In the genomic region with DNA sequence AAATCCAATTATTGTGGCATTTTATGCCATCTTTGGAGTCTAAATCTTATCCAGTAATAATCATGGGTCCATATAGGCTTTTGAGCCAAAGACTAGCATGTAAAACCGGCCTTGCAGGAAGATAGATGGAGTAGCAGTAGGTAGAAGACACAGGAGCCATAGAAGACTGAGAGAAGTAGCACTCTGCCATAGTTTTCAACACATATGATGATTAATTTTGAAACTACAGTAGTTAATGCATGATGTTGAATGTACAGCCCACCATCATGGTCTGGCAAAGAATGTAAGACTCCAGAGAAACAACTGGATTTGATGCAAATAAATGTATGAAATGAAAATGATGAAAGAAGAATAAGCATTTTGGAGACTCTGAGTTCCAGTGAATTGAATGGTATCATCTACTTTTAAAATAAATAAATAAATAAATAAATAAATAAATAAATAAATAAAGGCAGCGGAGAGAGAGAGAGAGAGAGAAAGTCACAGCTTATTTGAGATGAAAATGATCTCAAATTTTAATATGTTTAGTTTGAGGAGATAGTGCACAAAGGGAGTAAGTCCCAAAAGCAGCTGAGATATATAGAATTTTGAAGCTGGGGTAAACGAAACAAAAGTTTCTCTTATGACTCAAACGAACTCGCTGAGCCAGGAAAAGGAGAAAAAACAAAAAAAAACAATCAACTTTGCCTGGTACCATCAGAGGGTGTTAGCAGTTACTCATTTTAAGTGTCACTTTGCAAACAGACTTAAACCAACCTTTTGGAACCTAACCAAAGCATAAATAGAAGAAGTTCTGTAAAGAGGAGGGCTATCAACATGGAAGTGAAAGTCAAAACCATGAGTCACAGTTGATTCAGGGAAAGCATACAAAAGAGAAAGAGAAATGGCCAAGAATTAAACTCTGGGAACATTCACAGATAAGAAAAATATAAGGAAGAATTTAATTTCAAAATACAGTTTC, we compare ENCODE assay signal across 8 cellular contexts.
A peak's percentile ranks its signal among the peaks of the same experiment; 100 is the strongest.
DNase-seq lines count a peak whose midpoint lies in the region; ATAC-seq, FAIRE-seq and TF ChIP-seq lines count a peak whose summit lies in the region.

No MANE protein-coding gene starts in this region.

- 77 to 79% methylated on average over 5 of the region's 5 CpGs for WGBS in testis, 2 donors

- H3K4me3 ChIP-seq in astrocyte (ENCODE audit: insufficient read depth, low read depth, low read length) (peak overlapping the region; percentile 42), testis (no peak overlapping the region)

- H3K4me1 Mint-ChIP-seq in astrocyte (ENCODE audit: low read depth, unreplicated experiment): peaks cover 10% of the 10 kb centered on the region

- H3K9me3 Mint-ChIP-seq in astrocyte (ENCODE audit: unreplicated experiment): no peaks in the 10 kb centered on the region

- no peaks in the 10 kb centered on the region for H3K27me3 Mint-ChIP-seq in astrocyte (ENCODE audit: low read depth, unreplicated experiment)

- no peaks in the 10 kb centered on the region for H4K20me1 ChIP-seq in astrocyte (ENCODE audit: insufficient read depth, low read length)

- no peak for TF ChIP-seq CTCF in astrocyte (IDR thresholded peaks at IDR 0.05; ENCODE audit: insufficient read depth, low read depth, low read length)
- no peak for TF ChIP-seq CTCF in testis (IDR thresholded peaks at IDR 0.05)

- H3K79me2 ChIP-seq in astrocyte (ENCODE audit: insufficient read depth, low read length): no peaks in the 10 kb centered on the region

- H3K36me3 ChIP-seq in astrocyte (ENCODE audit: insufficient read depth, low read length): no peaks in the 10 kb centered on the region
- H3K36me3 ChIP-seq in testis (ENCODE audit: low read depth, missing control alignments): no peaks in the 10 kb centered on the region

- H3K4me1 ChIP-seq in astrocyte (ENCODE audit: insufficient read depth, low read length): peaks cover 14% of the 10 kb centered on the region
- no peaks in the 10 kb centered on the region for H3K4me1 ChIP-seq in testis

- peak overlapping the region; percentile 65 for H3K9ac ChIP-seq in astrocyte (ENCODE audit: low read length)

- peak; percentile 95 for ATAC-seq in GM21528 (IDR thresholded peaks at IDR 0.05; ENCODE audit: low FRiP score, unreplicated experiment)

- intact Hi-C loops in testis (cut with DNase I; ENCODE audit: low total_unique reads): no loop called here

- no peaks in the 10 kb centered on the region for H3K36me3 Mint-ChIP-seq in astrocyte (ENCODE audit: low read depth, unreplicated experiment)

- no peak for TF ChIP-seq POLR2A in testis (IDR thresholded peaks at IDR 0.05)

- no peak overlapping the region for H3K4me3 Mint-ChIP-seq in astrocyte (ENCODE audit: unreplicated experiment)

- no peak overlapping the region for H2AFZ ChIP-seq in astrocyte (ENCODE audit: low read depth, low read length)

- H3K9me3 ChIP-seq in astrocyte (ENCODE audit: insufficient read depth, low read depth, low read length) (no peaks in the 10 kb centered on the region), testis (no peaks in the 10 kb centered on the region)

- H3K4me2 ChIP-seq in astrocyte (ENCODE audit: low read length): peak overlapping the region; percentile 73

- H3K27ac ChIP-seq in astrocyte (ENCODE audit: low read depth, low read length) (peak overlapping the region; percentile 83), testis (no peak overlapping the region)

- H3K27me3 ChIP-seq in astrocyte (ENCODE audit: insufficient read depth, low read length): no peaks in the 10 kb centered on the region
- no peaks in the 10 kb centered on the region for H3K27me3 ChIP-seq in testis

- peak overlapping the region; percentile 96 for H3K27ac Mint-ChIP-seq in astrocyte (ENCODE audit: unreplicated experiment)

- peak; percentile 85 for FAIRE-seq in astrocyte (lab: Jason Lieb, UNC)

- DNase-seq in EH (ENCODE audit: low read depth): peak; percentile 57
- peak; percentile 77 for DNase-seq in HT-29 (ENCODE audit: low spot score)
- peak; percentile 97 for DNase-seq in astrocyte (ENCODE audit: low read depth)
- DNase-seq in lung microvascular endothelial cell (ENCODE audit: low read depth in 2 of 2): peak; percentile 56 to 78
- no peak for DNase-seq in NCI-H2227 treated with DMSO at 0.1 percent for 48 hours (lab: John Stamatoyannopoulos, UW)
- no peak for DNase-seq in DMS114 treated with DMSO at 0.1 percent for 48 hours (lab: John Stamatoyannopoulos, UW; ENCODE audit: unreplicated experiment)
- no peak for DNase-seq in testis

Comparison
In these comparisons a context has a peak if more than half of its experiments do, and no peak if none do; other contexts are left out.
1. DNase-seq: peak in EH (single experiment), HT-29 (single experiment), astrocyte (single experiment) and lung microvascular endothelial cell (2 of 2); none in NCI-H2227 treated with DMSO at 0.1 percent for 48 hours (single experiment), DMS114 treated with DMSO at 0.1 percent for 48 hours (single experiment) and testis (single experiment).